Comparison of ENCODE assay signal across 16 cellular contexts in the genomic region with DNA sequence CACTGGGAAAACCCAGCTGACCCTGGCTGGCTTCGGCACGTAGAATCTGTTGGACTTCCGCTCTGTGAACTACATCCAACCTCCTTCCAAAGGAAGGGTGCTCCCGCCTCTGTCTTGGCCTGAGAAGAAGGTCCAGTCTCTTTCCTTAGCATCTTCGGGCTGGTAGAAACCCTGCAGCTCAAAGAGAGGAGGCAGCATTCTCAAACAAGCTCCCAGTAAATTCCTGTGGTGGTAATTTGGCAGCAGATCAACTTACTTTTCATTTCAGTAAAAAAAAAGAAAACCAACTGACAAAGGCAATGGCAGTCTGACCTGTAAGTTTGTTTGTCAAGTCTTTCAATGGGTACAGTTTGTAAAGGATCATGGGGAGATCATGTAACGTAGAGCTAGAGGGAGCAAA.
"Had no signal": no experiment of that assay in that cellular context is flagged by ENCODE, and none has a peak within 500 bp of the region (broad histone marks: within the 10 kb centered on the region; RNA-seq: fewer than 3 reads in every experiment).

No MANE protein-coding gene starts in this region.

- DNase-seq: activated CD4-positive, alpha-beta T cell treated with anti-CD3 and anti-CD28 coated beads, Interleukin-2, amount 50 U/mL, for 4 hours; activated CD8-positive, alpha-beta memory T cell treated with anti-CD3 and anti-CD28 coated beads, Interleukin-2, amount 10 ng/mL, durations not matched to agents 7 days and 5 days; activated effector memory CD4-positive, alpha-beta T cell treated with anti-CD3 and anti-CD28 coated beads, Interleukin-2, amount 50 U/mL, for 16 hours; activated T-cell treated with anti-CD3 and anti-CD28 coated beads, Interleukin-2, amount 50 U/mL, for 24 hours; amniotic stem cell; colonic mucosa; effector CD4-positive, alpha-beta T cell; mesendoderm; psoas muscle; right lobe of liver; spleen; stimulated activated CD4-positive, alpha-beta T cell treated with anti-CD3 and anti-CD28 coated beads, Interleukin-1b, Interleukin-23, amount 100 ng/mL, for 48 hours; stimulated activated naive B cell treated with anti-CD40 and anti-IgM and Interleukin-4, amounts not matched to agents 10 μg/mL and 1 μg/mL and 100 μg/mL, for 72 hours had no signal

- H3K4me3 ChIP-seq: colonic mucosa, hepatocyte, psoas muscle, right lobe of liver, spleen had no signal

- H3K9me3 ChIP-seq: colonic mucosa, psoas muscle, right lobe of liver had no signal

- H3K4me1 ChIP-seq: colonic mucosa, psoas muscle, right lobe of liver, spleen had no signal

- H3K27me3 ChIP-seq: colonic mucosa, hepatocyte, right lobe of liver, spleen had no signal

- H3K36me3 ChIP-seq: colonic mucosa, right lobe of liver, spleen had no signal

- H3K27ac ChIP-seq: colonic mucosa, hepatocyte, psoas muscle, right lobe of liver, spleen had no signal

- ATAC-seq: activated CD4-positive, CD25-positive, alpha-beta regulatory T cell treated with anti-CD3 and anti-CD28 coated beads, Interleukin-2, amount 50 U/mL, for 24 hours; activated CD8-positive, alpha-beta memory T cell treated with anti-CD3 and anti-CD28 coated beads, Interleukin-2, amount 10 ng/mL, durations not matched to agents 7 days and 5 days; activated naive CD4-positive, alpha-beta T cell treated with anti-CD3 and anti-CD28 coated beads, Interleukin-2, amount 50 U/mL, for 72 hours; psoas muscle; right lobe of liver; stimulated activated naive B cell treated with anti-CD40 and anti-IgM and Interleukin-4, amounts not matched to agents 10 μg/mL and 1 μg/mL and 100 μg/mL, for 72 hours had no signal
